In genomic region chr10:70267161-70267933, GRCh38 we compare ENCODE assay signal across 9 cellular contexts. TPM values are rescaled to one million over a fixed set of nuclear protein-coding genes. Genes with fewer than 3 reads are reported as not detected.
A peak's percentile ranks its signal among the peaks of the same experiment; 100 is the strongest.
DNase-seq lines count a peak whose midpoint lies in the region; ATAC-seq, FAIRE-seq and TF ChIP-seq lines count a peak whose summit lies in the region.
"Had no signal": no experiment of that assay in that cellular context is flagged by ENCODE, and none has a peak within 500 bp of the region (broad histone marks: within the 10 kb centered on the region; RNA-seq: fewer than 3 reads in every experiment).

No MANE protein-coding gene starts in this region.

- H3K4me3 Mint-ChIP-seq in astrocyte (ENCODE audit: unreplicated experiment), result peak overlapping the region; percentile 58

- H3K79me2 ChIP-seq in astrocyte (ENCODE audit: insufficient read depth, low read length), result no peaks in the 10 kb centered on the region

- H3K9me3 Mint-ChIP-seq in astrocyte (ENCODE audit: unreplicated experiment), result no peaks in the 10 kb centered on the region

- DNase-seq in HS-27A (ENCODE audit: low read depth), result peak; percentile 63
- DNase-seq in astrocyte (ENCODE audit: low read depth), result peak; percentile 96
- peak; percentile 37 for DNase-seq in lung (ENCODE audit: low spot score)
- no peak for DNase-seq in KG1 (lab: John Stamatoyannopoulos, UW)
- DNase-seq in NCI-H1417 (lab: John Stamatoyannopoulos, UW), result no peak
- DNase-seq in activated gamma-delta T cell treated with Interleukin-2 at 50 U/mL for 16 hours, result no peak
- DNase-seq: caudate nucleus had no signal

- peak; percentile 43 for FAIRE-seq in astrocyte (lab: Jason Lieb, UNC)

- peak overlapping the region; percentile 34 for H3K4me2 ChIP-seq in astrocyte (ENCODE audit: low read length)

- no peaks in the 10 kb centered on the region for H3K27me3 ChIP-seq in astrocyte (ENCODE audit: insufficient read depth, low read length)
- no peaks in the 10 kb centered on the region for H3K27me3 ChIP-seq in lung (ENCODE audit: control insufficient read depth, insufficient read depth)

- no peak overlapping the region for H3K9ac ChIP-seq in astrocyte (ENCODE audit: low read length)

- 60 to 68% methylated on average over 9 of the region's 9 CpGs for WGBS in lung, 2 donors

- H3K27ac ChIP-seq in C4-2B (no peak overlapping the region), astrocyte (ENCODE audit: low read depth, low read length) (peak overlapping the region; percentile 43), lung (ENCODE audit: low read depth in 1 of 2, low read length in 1 of 2) (no peak overlapping the region)

- no peak overlapping the region for H2AFZ ChIP-seq in astrocyte (ENCODE audit: low read depth, low read length)

- no peaks in the 10 kb centered on the region for H3K36me3 Mint-ChIP-seq in astrocyte (ENCODE audit: low read depth, unreplicated experiment)

- ATAC-seq in lung (ENCODE audit: insufficient read depth, low FRiP score) (peak; percentile 73), HG02870 (IDR thresholded peaks at IDR 0.05; ENCODE audit: unreplicated experiment) (no peak)

- H4K20me1 ChIP-seq in astrocyte (ENCODE audit: insufficient read depth, low read length), result no peaks in the 10 kb centered on the region

- H3K4me1 ChIP-seq in astrocyte (ENCODE audit: insufficient read depth, low read length) (peaks cover 12% of the 10 kb centered on the region), lung (ENCODE audit: control insufficient read depth in 2 of 2, insufficient read depth in 2 of 2, low read length in 2 of 2) (no peaks in the 10 kb centered on the region)

- H3K27ac Mint-ChIP-seq in astrocyte (ENCODE audit: unreplicated experiment), result peak overlapping the region; percentile 90

- TF ChIP-seq CTCF in C4-2B (conservative IDR thresholded peaks at IDR 0.05) (peak; percentile 34), astrocyte (IDR thresholded peaks at IDR 0.05; ENCODE audit: insufficient read depth, low read depth, low read length) (peak; percentile 14), lung (IDR thresholded peaks at IDR 0.05; ENCODE audit: control extremely low read depth, extremely low read depth) (no peak)

- H3K36me3 ChIP-seq in astrocyte (ENCODE audit: insufficient read depth, low read length) (no peaks in the 10 kb centered on the region), lung (ENCODE audit: control insufficient read depth in 2 of 2, insufficient read depth in 2 of 2, low read length in 2 of 2) (no peaks in the 10 kb centered on the region)

- H3K4me1 Mint-ChIP-seq in astrocyte (ENCODE audit: low read depth, unreplicated experiment), result peaks cover 11% of the 10 kb centered on the region

- H3K4me3 ChIP-seq in astrocyte (ENCODE audit: insufficient read depth, low read depth, low read length) (no peak overlapping the region), lung (no peak overlapping the region)

- H3K27me3 Mint-ChIP-seq in astrocyte (ENCODE audit: low read depth, unreplicated experiment), result peaks cover 9% of the 10 kb centered on the region

- H3K9me3 ChIP-seq in astrocyte (ENCODE audit: insufficient read depth, low read depth, low read length), result no peaks in the 10 kb centered on the region
- H3K9me3 ChIP-seq in lung (ENCODE audit: control insufficient read depth in 2 of 2, insufficient read depth in 1 of 2, low read length in 1 of 2), result peaks cover 0 to 3% of the 10 kb centered on the region in 2 donors

RNA-seq across cellular contexts. Expression of gene NPFFR1, which starts 16.5 kb away (rescaled TPM):
- total RNA-seq in astrocyte (not detected in 2 replicates), lung (1 to 10 TPM in 1 of 2 donors, under 1 TPM in 1; 0.12 to 2.2 TPM)
- under 1 TPM; 0.14 TPM for polyA plus RNA-seq in lung

RNA-seq across cellular contexts. Expression of gene PPA1, which starts 34.1 kb away (rescaled TPM):
- total RNA-seq in astrocyte (95.3 and 108 TPM in 2 replicates), lung (100 to 1,000 TPM; 165 to 167 TPM)
- polyA plus RNA-seq in lung, result 100 to 1,000 TPM; 214 to 251 TPM

Comparison
In these comparisons a context has a peak if more than half of its experiments do, and no peak if none do; other contexts are left out.
1. DNase-seq: peak in HS-27A (single experiment), astrocyte (single experiment) and lung (single experiment); none in KG1 (single experiment), NCI-H1417 (0 of 3) and activated gamma-delta T cell treated with Interleukin-2 at 50 U/mL for 16 hours (single experiment).